11 cellular contexts compared by ENCODE assay signal in the genomic region with DNA sequence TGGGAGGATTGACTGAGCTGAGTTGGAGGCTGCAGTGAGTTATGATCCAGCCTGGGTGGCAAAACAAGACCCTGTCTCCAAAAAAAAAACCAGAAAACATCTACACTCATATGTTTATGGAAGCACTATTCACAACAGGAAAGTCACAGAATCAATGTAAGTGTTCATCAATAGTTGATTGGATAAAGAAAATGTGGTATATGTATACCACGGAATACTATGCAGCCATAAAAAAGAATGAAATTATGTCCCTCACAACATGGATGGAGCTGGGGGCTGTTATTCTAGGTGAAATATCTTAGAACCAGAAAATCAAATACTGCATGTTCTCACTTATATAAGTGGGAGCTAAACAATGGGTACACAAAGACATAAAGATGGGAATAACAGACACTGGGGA. TPM values are rescaled to one million over a fixed set of nuclear protein-coding genes. Genes with fewer than 3 reads are reported as not detected.
"Had no signal": no experiment of that assay in that cellular context is flagged by ENCODE, and none has a peak within 500 bp of the region (broad histone marks: within the 10 kb centered on the region; RNA-seq: fewer than 3 reads in every experiment).

No MANE protein-coding gene starts in this region.

- DNase-seq: GM23248, GOT3, H7, KG1 had no signal

- H3K4me1 ChIP-seq: HAP-1 had no signal

- ATAC-seq: HCT116, HepG2 had no signal

- H3K4me3 ChIP-seq: GM23248, HAP-1 had no signal

- H3K27ac ChIP-seq: GM23248, HL-60 had no signal

- H2AFZ ChIP-seq: GM23248 had no signal

- H3K9me3 ChIP-seq: HAP-1 had no signal

- H3K27me3 Mint-ChIP-seq: IgD-negative memory B cell had no signal

- H3K36me3 ChIP-seq: HAP-1 had no signal

- H3K9ac ChIP-seq: GM23248 had no signal

RNA-seq across cellular contexts. Expression of gene SLC25A2, which starts 2.8 kb away (rescaled TPM):
- total RNA-seq: GM23248, H4, HT1080 had no signal
- polyA plus RNA-seq: GM23248, HepG2, IgD-negative memory B cell had no signal

RNA-seq across cellular contexts. Expression of gene PCDHGA1, which starts 23.7 kb away (rescaled TPM):
- total RNA-seq: H7 had no signal
- polyA plus RNA-seq: IgD-negative memory B cell had no signal

RNA-seq across cellular contexts. Expression of gene PCDHGA2, which starts 31.9 kb away (rescaled TPM):
- total RNA-seq: H7 had no signal
- polyA plus RNA-seq: IgD-negative memory B cell had no signal

RNA-seq across cellular contexts. Expression of gene PCDHGA3, which starts 37.0 kb away (rescaled TPM):
- total RNA-seq: HepG2 had no signal
